16 cellular contexts compared by ENCODE assay signal in genomic region chr15:45799508-45799907, GRCh38.
A peak's percentile ranks its signal among the peaks of the same experiment; 100 is the strongest.
DNase-seq lines count a peak whose midpoint lies in the region; ATAC-seq, FAIRE-seq and TF ChIP-seq lines count a peak whose summit lies in the region.
"Had no signal": no experiment of that assay in that cellular context is flagged by ENCODE, and none has a peak within 500 bp of the region (broad histone marks: within the 10 kb centered on the region; RNA-seq: fewer than 3 reads in every experiment).

No MANE protein-coding gene starts in this region.

- no peak overlapping the region for H3K27ac ChIP-seq in endothelial cell of umbilical vein (ENCODE audit: insufficient read depth, low read depth, low read length)
- no peak overlapping the region for H3K27ac ChIP-seq in transverse colon
- H3K27ac ChIP-seq: C4-2B, PC-9, spleen had no signal

- dilution Hi-C loops in endothelial cell of umbilical vein (cut with MboI; ENCODE audit: extremely low pct_ligation_motif_present, low sequenced_read_pairs) = no loop called here

- peak overlapping the region; percentile 7 for H2AFZ ChIP-seq in endothelial cell of umbilical vein (ENCODE audit: low read depth, low read length)
- H2AFZ ChIP-seq: PC-9 had no signal

- H3K4me1 ChIP-seq in endothelial cell of umbilical vein (ENCODE audit: control insufficient read depth, extremely low read depth, insufficient read depth, low read length) (no peaks in the 10 kb centered on the region), transverse colon (peaks cover 0 to 19% (median 3%) of the 10 kb centered on the region in 4 donors)
- H3K4me1 ChIP-seq: spleen had no signal

- H3K79me2 ChIP-seq in endothelial cell of umbilical vein (ENCODE audit: control insufficient read depth, insufficient read depth, low read length) = no peaks in the 10 kb centered on the region

- no peak for FAIRE-seq in endothelial cell of umbilical vein (lab: Jason Lieb, UNC)
- FAIRE-seq: bronchial epithelial cell, frontal cortex had no signal

- ATAC-seq in GM18868 (IDR thresholded peaks at IDR 0.05; ENCODE audit: unreplicated experiment) = peak; percentile 82
- peak; percentile 73 for ATAC-seq in GM21529 (IDR thresholded peaks at IDR 0.05; ENCODE audit: unreplicated experiment)
- ATAC-seq in HG03159 (IDR thresholded peaks at IDR 0.05; ENCODE audit: unreplicated experiment) = peak; percentile 48
- ATAC-seq: effector memory CD8-positive, alpha-beta T cell had no signal

- no peak for TF ChIP-seq CTCF in endothelial cell of umbilical vein (IDR thresholded peaks at IDR 0.05; ENCODE audit: extremely low read depth in 1 of 2, insufficient read depth in 1 of 2, low read depth in 1 of 2, low read length in 2 of 2)
- no peak for TF ChIP-seq CTCF in foreskin fibroblast (IDR thresholded peaks at IDR 0.05; ENCODE audit: low read depth, low read length)
- TF ChIP-seq CTCF in transverse colon (IDR thresholded peaks at IDR 0.05) = no peak

- H3K9ac ChIP-seq in endothelial cell of umbilical vein (replicated peaks; ENCODE audit: extremely low read depth, insufficient read depth, low read length) = no peak overlapping the region

- TF ChIP-seq EP300 in transverse colon (IDR thresholded peaks at IDR 0.05; ENCODE audit: low read depth) = no peak

- H4K20me1 ChIP-seq in endothelial cell of umbilical vein (replicated peaks; ENCODE audit: control insufficient read depth, extremely low read depth, insufficient read depth, low read length) = no peaks in the 10 kb centered on the region

- POLR2A ChIA-PET in endothelial cell of umbilical vein (lab: Charles Lee) = no interaction called here

- 81 to 90% methylated on average over 3 of the region's 3 CpGs for WGBS in transverse colon (ENCODE audit: low coverage in 1 of 2), 2 donors

- BruUV-seq in endothelial cell of umbilical vein (replicated peaks; lab: Mats Ljungman, UMichigan) = no TSS peak

- H3K4me3 ChIP-seq in endothelial cell of umbilical vein (replicated peaks in 1 of 3; ENCODE audit: insufficient read depth in 1 of 3, low read depth in 1 of 3, low read length in 3 of 3) = no peak overlapping the region
- no peak overlapping the region for H3K4me3 ChIP-seq in foreskin fibroblast (ENCODE audit: low read depth in 1 of 2, low read length in 2 of 2)
- H3K4me3 ChIP-seq in transverse colon = no peak overlapping the region
- H3K4me3 ChIP-seq: PC-9, spleen had no signal

- TF ChIP-seq POLR2A in endothelial cell of umbilical vein (IDR thresholded peaks at IDR 0.05; ENCODE audit: low read depth, low read length) = no peak
- TF ChIP-seq POLR2A in transverse colon (IDR thresholded peaks at IDR 0.05) = no peak

- in situ Hi-C loops in transverse colon (cut with MboI; ENCODE audit: low pct_ligation_motif_present in 1 of 4, low pct_unique_long_range_greater_than_20kb in 1 of 4, low sequenced_read_pairs in 3 of 4) = no loop called here

- CTCF ChIA-PET in endothelial cell of umbilical vein (lab: Charles Lee) = no interaction called here

- DNase-seq in endothelial cell of umbilical vein (ENCODE audit: low read depth, low spot score) (no peak), NCI-H748 treated with DMSO at 0.1 percent for 48 hours (lab: John Stamatoyannopoulos, UW) (no peak), foreskin fibroblast (no peak), NCI-H1417 treated with DMSO at 0.1 percent for 48 hours (lab: John Stamatoyannopoulos, UW) (no peak), transverse colon (no peak)
- DNase-seq: activated naive CD4-positive, alpha-beta T cell treated with anti-CD3 and anti-CD28 coated beads, Interleukin-2, amount 50 U/mL, for 16 hours; effector memory CD8-positive, alpha-beta T cell; H9; PC-9; spleen had no signal

- intact Hi-C loops in endothelial cell of umbilical vein (cut with micrococcal nuclease) (no loop called here), transverse colon (cut with DNase I; ENCODE audit: low total_unique reads) (no loop called here)

- no peaks in the 10 kb centered on the region for H3K9me3 ChIP-seq in endothelial cell of umbilical vein (replicated peaks; ENCODE audit: control insufficient read depth, insufficient read depth, low read length)
- no peaks in the 10 kb centered on the region for H3K9me3 ChIP-seq in transverse colon
- H3K9me3 ChIP-seq: spleen had no signal

- no peaks in the 10 kb centered on the region for H3K9me1 ChIP-seq in endothelial cell of umbilical vein (replicated peaks; ENCODE audit: control insufficient read depth, extremely low read depth, insufficient read depth, low read length)

- H3K36me3 ChIP-seq in endothelial cell of umbilical vein (ENCODE audit: control insufficient read depth in 2 of 2, extremely low read depth in 1 of 2, insufficient read depth in 2 of 2, low read length in 2 of 2) (no peaks in the 10 kb centered on the region), transverse colon (no peaks in the 10 kb centered on the region)
- H3K36me3 ChIP-seq: spleen had no signal

- H3K27me3 ChIP-seq in endothelial cell of umbilical vein (ENCODE audit: control insufficient read depth in 2 of 2, insufficient read depth in 2 of 2, low read length in 2 of 2) (peaks cover 0 to 3% of the 10 kb centered on the region in 2 experiments), transverse colon (no peaks in the 10 kb centered on the region)

- no peak overlapping the region for H3K4me2 ChIP-seq in endothelial cell of umbilical vein (ENCODE audit: insufficient read depth, low read length)
- H3K4me2 ChIP-seq: PC-9 had no signal

TF ChIP-seq in endothelial cell of umbilical vein, 7 proteins besides CTCF, POLR2A, EP300 and RAD21:
- TF ChIP-seq FOS (IDR thresholded peaks at IDR 0.05; ENCODE audit: borderline replicate concordance, insufficient read depth, low read length) = no peak
- no peak for TF ChIP-seq POLR2AphosphoS5 (IDR thresholded peaks at IDR 0.05; ENCODE audit: insufficient read depth, low read depth, low read length)
- TF ChIP-seq MAX (IDR thresholded peaks at IDR 0.05; ENCODE audit: insufficient read depth, insufficient read length) = no peak
- TF ChIP-seq EZH2 (IDR thresholded peaks at IDR 0.05; ENCODE audit: borderline replicate concordance, low read depth, low read length, severe bottlenecking) = no peak
- no peak for TF ChIP-seq GATA2 (IDR thresholded peaks at IDR 0.05; ENCODE audit: insufficient read depth, insufficient read length, low read depth, low read length)
- TF ChIP-seq MYC (IDR thresholded peaks at IDR 0.05; ENCODE audit: low read depth, low read length) = no peak
- no peak for TF ChIP-seq JUN (IDR thresholded peaks at IDR 0.05; ENCODE audit: borderline replicate concordance, insufficient read depth, insufficient read length, low read depth)
